In genomic region chr1:90046635-90047034, GRCh38 we compare ENCODE assay signal across 1 cellular context.
TF ChIP-seq lines count a peak whose summit lies in the region.

No MANE protein-coding gene starts in this region.

TF ChIP-seq in K562, 482 proteins besides CTCF, POLR2A, EP300 and RAD21 (continued from another document):
- TF ChIP-seq ZBTB33 (CRISPR knock-in tag; IDR thresholded peaks at IDR 0.05) (no peak), DDX20 (tag; IDR thresholded peaks at IDR 0.05; ENCODE audit: low read depth) (no peak), ZNF384 (IDR thresholded peaks at IDR 0.05; ENCODE audit: low read depth, low read length) (no peak), CBX5 (IDR thresholded peaks at IDR 0.05; ENCODE audit: borderline replicate concordance, low read depth) (no peak)
